8 cellular contexts compared by ENCODE assay signal in the genomic region with DNA sequence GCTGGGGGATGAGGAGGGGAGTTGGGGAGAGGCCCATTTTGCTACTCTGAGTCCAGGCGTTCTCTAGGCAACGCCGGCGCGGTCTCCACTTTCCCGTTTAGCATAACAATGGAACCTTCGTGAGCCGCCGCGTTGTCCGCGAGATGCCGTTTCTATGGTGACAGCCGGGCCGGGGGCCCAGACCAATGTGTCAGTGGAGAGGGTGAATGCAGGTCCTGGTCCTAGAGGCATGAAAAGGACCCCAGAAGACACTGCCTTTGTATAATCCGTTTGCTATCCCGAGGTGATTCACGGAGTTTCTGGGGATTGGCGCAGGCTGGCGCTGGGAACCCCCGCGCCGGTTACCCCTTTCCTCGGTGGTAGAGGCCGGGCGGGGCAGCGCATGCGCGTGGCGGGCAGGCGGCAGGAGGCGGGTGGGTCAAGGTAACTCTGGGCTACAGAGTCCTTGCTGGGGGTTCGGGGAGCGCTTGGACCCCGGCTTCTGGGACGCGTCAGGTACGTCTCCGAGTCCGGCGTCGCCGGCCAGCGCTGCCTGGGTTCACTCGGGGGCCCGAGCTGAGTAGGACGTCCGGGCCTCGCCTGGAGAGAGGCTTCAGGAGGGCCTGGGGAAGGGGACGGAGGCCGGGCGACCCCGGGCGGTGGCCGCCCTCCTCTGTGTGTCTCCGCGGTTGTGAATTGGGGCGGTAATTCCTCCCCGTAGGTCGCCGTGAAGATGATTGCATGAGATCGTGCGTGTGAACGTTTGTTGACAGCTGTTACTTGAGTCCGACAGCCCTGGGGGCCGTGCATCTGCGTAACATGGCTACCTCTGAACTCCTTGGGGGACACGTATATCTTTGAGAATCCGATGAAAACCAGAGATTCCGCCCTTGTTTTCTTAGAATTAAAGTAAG. TPM values are rescaled to one million over a fixed set of nuclear protein-coding genes. Genes with fewer than 3 reads are reported as not detected.
DNase-seq lines count a peak whose midpoint lies in the region; ATAC-seq and TF ChIP-seq lines count a peak whose summit lies in the region.

A gene (plus strand): TSS at position 383 of the 893 bp plus-strand sequence. CDS start 11,417 bp downstream, outside the sequence.
A gene (minus strand): TSS at position 137 of the 893 bp plus-strand sequence. CDS start 6,224 bp downstream, outside the sequence.

- H3K4me3 ChIP-seq in DOHH2 (ENCODE audit: low read length) = peak within 1 kb of the TSS; percentile 86
- peak within 1 kb of the TSS; percentile 98 for H3K4me3 ChIP-seq in RWPE2 (ENCODE audit: severe bottlenecking)
- H3K4me3 ChIP-seq in fibroblast of pulmonary artery (replicated peaks; ENCODE audit: low read depth, low read length) = peak within 1 kb of the TSS; percentile 93

- H3K4me2 ChIP-seq in DOHH2 (ENCODE audit: low read length) = peak within 1 kb of the TSS; percentile 91

- no peaks in the 10 kb centered on the region for H3K36me3 ChIP-seq in DOHH2 (ENCODE audit: control insufficient read depth, low read length)
- peaks cover 19% of the 10 kb centered on the region for H3K36me3 ChIP-seq in RWPE2 (ENCODE audit: low read depth)

- H3K9me2 ChIP-seq in DOHH2 (replicated peaks; ENCODE audit: control insufficient read depth, low read length) = no peaks in the 10 kb centered on the region

- peak within 1 kb of the TSS; percentile 55 for H3K27ac ChIP-seq in DOHH2 (ENCODE audit: low read depth, low read length)
- H3K27ac ChIP-seq in RWPE2 (ENCODE audit: poor library complexity, severe bottlenecking) = peak within 1 kb of the TSS; percentile 62

- no peaks in the 10 kb centered on the region for H3K9me3 Mint-ChIP-seq in natural killer cell
- H3K9me3 Mint-ChIP-seq in stimulated activated naive B cell treated with anti-CD40 and anti-IgM and Interleukin-4, amounts not matched to agents 10 μg/mL and 1 μg/mL and 100 μg/mL, for 72 hours = no peaks in the 10 kb centered on the region

- intact Hi-C loops in natural killer cell (cut with micrococcal nuclease) = loop anchor here (2.0 kb wide), 1 partner anchor 48 kb away; a partner anchor contains a TSS

- H3K27me3 ChIP-seq in DOHH2 (ENCODE audit: control insufficient read depth, low read length) (no peaks in the 10 kb centered on the region), RWPE2 (ENCODE audit: insufficient read depth, poor library complexity, severe bottlenecking) (no peaks in the 10 kb centered on the region)

- H3K4me1 ChIP-seq in DOHH2 (ENCODE audit: control insufficient read depth, low read length) (peaks cover 13% of the 10 kb centered on the region), RWPE2 (ENCODE audit: insufficient read depth, poor library complexity, severe bottlenecking) (no peaks in the 10 kb centered on the region)

- peaks cover 10% of the 10 kb centered on the region for H3K79me2 ChIP-seq in DOHH2 (ENCODE audit: control insufficient read depth, low read length)

- no peaks in the 10 kb centered on the region for H3F3A ChIP-seq in DOHH2 (ENCODE audit: control insufficient read depth, insufficient read depth)

- peaks cover 5 to 18% of the 10 kb centered on the region in 2 donors for H3K4me1 Mint-ChIP-seq in natural killer cell
- H3K4me1 Mint-ChIP-seq in stimulated activated naive B cell treated with anti-CD40 and anti-IgM and Interleukin-4, amounts not matched to agents 10 μg/mL and 1 μg/mL and 100 μg/mL, for 72 hours = peaks cover 5 to 20% of the 10 kb centered on the region in 2 donors

- DNase-seq in H4 (ENCODE audit: low spot score) (peak; percentile 81), LoVo (ENCODE audit: low spot score) (peak; percentile 93), RWPE2 (ENCODE audit: low spot score) (peak; percentile 90), fibroblast of pulmonary artery (ENCODE audit: low read depth) (peak; percentile 89), natural killer cell (peak; percentile 89)
- peak; percentile 81 for DNase-seq in activated effector memory CD4-positive, alpha-beta T cell treated with Interleukin-2 at 50 U/mL for 16 hours
- DNase-seq in stimulated activated naive B cell treated with anti-CD40 and anti-IgM and Interleukin-4, amounts not matched to agents 10 μg/mL and 1 μg/mL and 100 μg/mL, for 72 hours = peak; percentile 81

- H3K4me3 Mint-ChIP-seq in natural killer cell = peak within 1 kb of the TSS; percentile 94
- peak within 1 kb of the TSS; percentile 96 for H3K4me3 Mint-ChIP-seq in stimulated activated naive B cell treated with anti-CD40 and anti-IgM and Interleukin-4, amounts not matched to agents 10 μg/mL and 1 μg/mL and 100 μg/mL, for 72 hours

- no peaks in the 10 kb centered on the region for H4K20me1 ChIP-seq in DOHH2 (ENCODE audit: control insufficient read depth, insufficient read depth, low read depth, low read length)

- H3K27me3 Mint-ChIP-seq in natural killer cell (ENCODE audit: low read depth in 2 of 2) = no peaks in the 10 kb centered on the region
- no peaks in the 10 kb centered on the region for H3K27me3 Mint-ChIP-seq in stimulated activated naive B cell treated with anti-CD40 and anti-IgM and Interleukin-4, amounts not matched to agents 10 μg/mL and 1 μg/mL and 100 μg/mL, for 72 hours

- peak; percentile 89 for ATAC-seq in RWPE2 (ENCODE audit: low read depth)
- ATAC-seq in natural killer cell = peak; percentile 86 to 93 (median 89)
- peak; percentile 89 to 91 for ATAC-seq in stimulated activated naive B cell treated with anti-CD40 and anti-IgM and Interleukin-4, amounts not matched to agents 10 μg/mL and 1 μg/mL and 100 μg/mL, for 72 hours (replicated peaks)

- peak within 1 kb of the TSS; percentile 94 to 97 for H3K27ac Mint-ChIP-seq in natural killer cell
- H3K27ac Mint-ChIP-seq in stimulated activated naive B cell treated with anti-CD40 and anti-IgM and Interleukin-4, amounts not matched to agents 10 μg/mL and 1 μg/mL and 100 μg/mL, for 72 hours = peak within 1 kb of the TSS; percentile 100

- H3K36me3 Mint-ChIP-seq in natural killer cell = no peaks in the 10 kb centered on the region
- H3K36me3 Mint-ChIP-seq in stimulated activated naive B cell treated with anti-CD40 and anti-IgM and Interleukin-4, amounts not matched to agents 10 μg/mL and 1 μg/mL and 100 μg/mL, for 72 hours = no peaks in the 10 kb centered on the region

- TF ChIP-seq CTCF in DOHH2 (IDR thresholded peaks at IDR 0.05; ENCODE audit: low read depth, low read length, poor library complexity, severe bottlenecking) (no peak), RWPE2 (IDR thresholded peaks at IDR 0.05; ENCODE audit: poor library complexity, severe bottlenecking) (no peak), fibroblast of pulmonary artery (IDR thresholded peaks at IDR 0.05; ENCODE audit: low read length, missing control alignments) (no peak), natural killer cell (IDR thresholded peaks at IDR 0.05) (no peak)

- no peaks in the 10 kb centered on the region for H3K9me3 ChIP-seq in DOHH2 (ENCODE audit: control insufficient read depth, insufficient read depth, low read length)
- no peaks in the 10 kb centered on the region for H3K9me3 ChIP-seq in RWPE2 (ENCODE audit: severe bottlenecking)

RNA-seq across cellular contexts. Expression of the first gene that starts in this region (rescaled TPM):
- 20.4 and 25.0 TPM in 2 replicates for total RNA-seq in H4 (2014; rRNA removed; shearing (Covaris generic))
- 10 to 100 TPM in 2 of 3 donors, 1 to 10 TPM in 1; 8.2 to 10.9 (median 10.8) TPM for total RNA-seq in natural killer cell

RNA-seq across cellular contexts. Expression of the second gene that starts in this region (rescaled TPM):
- total RNA-seq in H4 (2014; rRNA removed; shearing (Covaris generic)) = 0.23 and 0.33 TPM in 2 replicates
- under 1 TPM; 0.07 to 0.29 (median 0.28) TPM for total RNA-seq in natural killer cell

Comparison
In these comparisons a context has a peak if more than half of its experiments do, and no peak if none do; other contexts are left out.
1. Peak in every context shown above with its lines: DNase-seq, ATAC-seq, H3K4me3 ChIP-seq and H3K27ac ChIP-seq.